ENCODE assay signal across 1 cellular context in the genomic region with DNA sequence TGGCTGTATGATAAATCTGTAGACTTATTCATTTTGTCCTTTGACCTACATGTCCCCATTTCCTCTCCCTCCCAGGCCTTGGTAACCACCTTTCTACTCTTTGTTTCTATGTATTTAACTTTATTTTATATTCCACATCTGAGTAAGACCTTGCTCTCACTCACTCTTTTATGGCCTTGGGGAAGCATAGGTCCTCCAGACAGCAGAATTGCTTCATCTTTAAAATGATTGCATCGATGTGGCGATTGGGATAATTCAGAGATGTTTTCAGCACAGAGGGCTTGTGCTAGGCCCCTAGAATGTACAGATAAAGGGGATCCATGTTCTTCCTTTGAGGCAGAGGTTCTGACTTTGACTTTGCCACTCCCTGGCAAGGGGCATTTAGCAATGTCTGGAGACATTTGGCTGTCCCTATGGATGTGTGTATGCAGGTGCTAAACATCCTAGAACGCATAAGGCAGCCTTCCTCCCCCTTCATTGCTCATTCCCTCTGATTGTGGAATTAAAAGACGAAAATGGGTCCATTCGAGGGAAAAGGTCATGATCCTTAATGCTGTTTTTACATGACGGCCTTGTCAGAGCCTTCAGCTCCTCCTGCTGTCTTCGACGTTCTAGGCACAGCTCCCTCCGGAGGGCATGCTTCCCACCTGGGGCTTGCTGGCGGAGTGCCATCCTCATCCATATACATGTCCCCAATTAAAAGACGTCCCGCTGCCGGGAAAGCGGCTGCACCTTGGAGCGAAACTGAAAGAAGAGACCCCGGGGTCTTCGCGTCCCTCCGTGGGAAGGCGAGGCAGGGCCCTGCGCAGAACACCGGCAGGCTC.
TF ChIP-seq lines count a peak whose summit lies in the region.

No MANE protein-coding gene starts in this region.

TF ChIP-seq in HepG2, 621 proteins besides CTCF, POLR2A, EP300 and RAD21:
- TF ChIP-seq ZNF773 (CRISPR knock-in tag; IDR thresholded peaks at IDR 0.05; ENCODE audit: borderline replicate concordance), result no peak
- TF ChIP-seq, protein P1, sequence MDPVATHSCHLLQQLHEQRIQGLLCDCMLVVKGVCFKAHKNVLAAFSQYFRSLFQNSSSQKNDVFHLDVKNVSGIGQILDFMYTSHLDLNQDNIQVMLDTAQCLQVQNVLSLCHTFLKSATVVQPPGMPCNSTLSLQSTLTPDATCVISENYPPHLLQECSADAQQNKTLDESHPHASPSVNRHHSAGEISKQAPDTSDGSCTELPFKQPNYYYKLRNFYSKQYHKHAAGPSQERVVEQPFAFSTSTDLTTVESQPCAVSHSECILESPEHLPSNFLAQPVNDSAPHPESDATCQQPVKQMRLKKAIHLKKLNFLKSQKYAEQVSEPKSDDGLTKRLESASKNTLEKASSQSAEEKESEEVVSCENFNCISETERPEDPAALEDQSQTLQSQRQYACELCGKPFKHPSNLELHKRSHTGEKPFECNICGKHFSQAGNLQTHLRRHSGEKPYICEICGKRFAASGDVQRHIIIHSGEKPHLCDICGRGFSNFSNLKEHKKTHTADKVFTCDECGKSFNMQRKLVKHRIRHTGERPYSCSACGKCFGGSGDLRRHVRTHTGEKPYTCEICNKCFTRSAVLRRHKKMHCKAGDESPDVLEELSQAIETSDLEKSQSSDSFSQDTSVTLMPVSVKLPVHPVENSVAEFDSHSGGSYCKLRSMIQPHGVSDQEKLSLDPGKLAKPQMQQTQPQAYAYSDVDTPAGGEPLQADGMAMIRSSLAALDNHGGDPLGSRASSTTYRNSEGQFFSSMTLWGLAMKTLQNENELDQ (CRISPR knock-in tag; IDR thresholded peaks at IDR 0.05; ENCODE audit: borderline replicate concordance), result no peak
- TF ChIP-seq CEBPB (IDR thresholded peaks at IDR 0.05; ENCODE audit: borderline replicate concordance, low read depth, low read length), result peak; percentile 50; the same call in 1 of the 2 replicates
- TF ChIP-seq, protein P2, sequence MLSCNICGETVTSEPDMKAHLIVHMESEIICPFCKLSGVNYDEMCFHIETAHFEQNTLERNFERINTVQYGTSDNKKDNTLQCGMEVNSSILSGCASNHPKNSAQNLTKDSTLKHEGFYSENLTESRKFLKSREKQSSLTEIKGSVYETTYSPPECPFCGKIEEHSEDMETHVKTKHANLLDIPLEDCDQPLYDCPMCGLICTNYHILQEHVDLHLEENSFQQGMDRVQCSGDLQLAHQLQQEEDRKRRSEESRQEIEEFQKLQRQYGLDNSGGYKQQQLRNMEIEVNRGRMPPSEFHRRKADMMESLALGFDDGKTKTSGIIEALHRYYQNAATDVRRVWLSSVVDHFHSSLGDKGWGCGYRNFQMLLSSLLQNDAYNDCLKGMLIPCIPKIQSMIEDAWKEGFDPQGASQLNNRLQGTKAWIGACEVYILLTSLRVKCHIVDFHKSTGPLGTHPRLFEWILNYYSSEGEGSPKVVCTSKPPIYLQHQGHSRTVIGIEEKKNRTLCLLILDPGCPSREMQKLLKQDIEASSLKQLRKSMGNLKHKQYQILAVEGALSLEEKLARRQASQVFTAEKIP (CRISPR knock-in tag; IDR thresholded peaks at IDR 0.05; ENCODE audit: borderline replicate concordance), result no peak
- peak; percentile 6; the same call in 1 of the 2 replicates for TF ChIP-seq ZNF225 (CRISPR knock-in tag; IDR thresholded peaks at IDR 0.05)
- no peak for TF ChIP-seq ZFP37 (CRISPR knock-in tag; IDR thresholded peaks at IDR 0.05; ENCODE audit: borderline replicate concordance)
- TF ChIP-seq, protein P3, sequence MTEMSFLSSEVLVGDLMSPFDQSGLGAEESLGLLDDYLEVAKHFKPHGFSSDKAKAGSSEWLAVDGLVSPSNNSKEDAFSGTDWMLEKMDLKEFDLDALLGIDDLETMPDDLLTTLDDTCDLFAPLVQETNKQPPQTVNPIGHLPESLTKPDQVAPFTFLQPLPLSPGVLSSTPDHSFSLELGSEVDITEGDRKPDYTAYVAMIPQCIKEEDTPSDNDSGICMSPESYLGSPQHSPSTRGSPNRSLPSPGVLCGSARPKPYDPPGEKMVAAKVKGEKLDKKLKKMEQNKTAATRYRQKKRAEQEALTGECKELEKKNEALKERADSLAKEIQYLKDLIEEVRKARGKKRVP (CRISPR knock-in tag; IDR thresholded peaks at IDR 0.05), result peak in 1 of 2 experiments; percentile 89; a peak in 2 of 4 replicates
- TF ChIP-seq, protein P4, sequence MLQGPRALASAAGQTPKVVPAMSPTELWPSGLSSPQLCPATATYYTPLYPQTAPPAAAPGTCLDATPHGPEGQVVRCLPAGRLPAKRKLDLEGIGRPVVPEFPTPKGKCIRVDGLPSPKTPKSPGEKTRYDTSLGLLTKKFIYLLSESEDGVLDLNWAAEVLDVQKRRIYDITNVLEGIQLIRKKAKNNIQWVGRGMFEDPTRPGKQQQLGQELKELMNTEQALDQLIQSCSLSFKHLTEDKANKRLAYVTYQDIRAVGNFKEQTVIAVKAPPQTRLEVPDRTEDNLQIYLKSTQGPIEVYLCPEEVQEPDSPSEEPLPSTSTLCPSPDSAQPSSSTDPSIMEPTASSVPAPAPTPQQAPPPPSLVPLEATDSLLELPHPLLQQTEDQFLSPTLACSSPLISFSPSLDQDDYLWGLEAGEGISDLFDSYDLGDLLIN (CRISPR knock-in tag; IDR thresholded peaks at IDR 0.05; ENCODE audit: borderline replicate concordance), result no peak
- peak; percentile 8; the same call in 1 of the 2 replicates for TF ChIP-seq NRL (CRISPR knock-in tag; IDR thresholded peaks at IDR 0.05; ENCODE audit: borderline replicate concordance)
- 0 out of 2 replicates have a peak, but pooled peaks have one; percentile 15 for TF ChIP-seq ZNF761 (CRISPR knock-in tag; conservative IDR thresholded peaks at IDR 0.05)
- TF ChIP-seq MIER2 (CRISPR knock-in tag; IDR thresholded peaks at IDR 0.05), result no peak
- TF ChIP-seq SRY (CRISPR knock-in tag; IDR thresholded peaks at IDR 0.05), result no peak
- TF ChIP-seq, protein P5, sequence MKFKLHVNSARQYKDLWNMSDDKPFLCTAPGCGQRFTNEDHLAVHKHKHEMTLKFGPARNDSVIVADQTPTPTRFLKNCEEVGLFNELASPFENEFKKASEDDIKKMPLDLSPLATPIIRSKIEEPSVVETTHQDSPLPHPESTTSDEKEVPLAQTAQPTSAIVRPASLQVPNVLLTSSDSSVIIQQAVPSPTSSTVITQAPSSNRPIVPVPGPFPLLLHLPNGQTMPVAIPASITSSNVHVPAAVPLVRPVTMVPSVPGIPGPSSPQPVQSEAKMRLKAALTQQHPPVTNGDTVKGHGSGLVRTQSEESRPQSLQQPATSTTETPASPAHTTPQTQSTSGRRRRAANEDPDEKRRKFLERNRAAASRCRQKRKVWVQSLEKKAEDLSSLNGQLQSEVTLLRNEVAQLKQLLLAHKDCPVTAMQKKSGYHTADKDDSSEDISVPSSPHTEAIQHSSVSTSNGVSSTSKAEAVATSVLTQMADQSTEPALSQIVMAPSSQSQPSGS (CRISPR knock-in tag; IDR thresholded peaks at IDR 0.05), result no peak
- no peak for TF ChIP-seq ZNF550 (CRISPR knock-in tag; IDR thresholded peaks at IDR 0.05; ENCODE audit: borderline replicate concordance)
- TF ChIP-seq, protein P6, sequence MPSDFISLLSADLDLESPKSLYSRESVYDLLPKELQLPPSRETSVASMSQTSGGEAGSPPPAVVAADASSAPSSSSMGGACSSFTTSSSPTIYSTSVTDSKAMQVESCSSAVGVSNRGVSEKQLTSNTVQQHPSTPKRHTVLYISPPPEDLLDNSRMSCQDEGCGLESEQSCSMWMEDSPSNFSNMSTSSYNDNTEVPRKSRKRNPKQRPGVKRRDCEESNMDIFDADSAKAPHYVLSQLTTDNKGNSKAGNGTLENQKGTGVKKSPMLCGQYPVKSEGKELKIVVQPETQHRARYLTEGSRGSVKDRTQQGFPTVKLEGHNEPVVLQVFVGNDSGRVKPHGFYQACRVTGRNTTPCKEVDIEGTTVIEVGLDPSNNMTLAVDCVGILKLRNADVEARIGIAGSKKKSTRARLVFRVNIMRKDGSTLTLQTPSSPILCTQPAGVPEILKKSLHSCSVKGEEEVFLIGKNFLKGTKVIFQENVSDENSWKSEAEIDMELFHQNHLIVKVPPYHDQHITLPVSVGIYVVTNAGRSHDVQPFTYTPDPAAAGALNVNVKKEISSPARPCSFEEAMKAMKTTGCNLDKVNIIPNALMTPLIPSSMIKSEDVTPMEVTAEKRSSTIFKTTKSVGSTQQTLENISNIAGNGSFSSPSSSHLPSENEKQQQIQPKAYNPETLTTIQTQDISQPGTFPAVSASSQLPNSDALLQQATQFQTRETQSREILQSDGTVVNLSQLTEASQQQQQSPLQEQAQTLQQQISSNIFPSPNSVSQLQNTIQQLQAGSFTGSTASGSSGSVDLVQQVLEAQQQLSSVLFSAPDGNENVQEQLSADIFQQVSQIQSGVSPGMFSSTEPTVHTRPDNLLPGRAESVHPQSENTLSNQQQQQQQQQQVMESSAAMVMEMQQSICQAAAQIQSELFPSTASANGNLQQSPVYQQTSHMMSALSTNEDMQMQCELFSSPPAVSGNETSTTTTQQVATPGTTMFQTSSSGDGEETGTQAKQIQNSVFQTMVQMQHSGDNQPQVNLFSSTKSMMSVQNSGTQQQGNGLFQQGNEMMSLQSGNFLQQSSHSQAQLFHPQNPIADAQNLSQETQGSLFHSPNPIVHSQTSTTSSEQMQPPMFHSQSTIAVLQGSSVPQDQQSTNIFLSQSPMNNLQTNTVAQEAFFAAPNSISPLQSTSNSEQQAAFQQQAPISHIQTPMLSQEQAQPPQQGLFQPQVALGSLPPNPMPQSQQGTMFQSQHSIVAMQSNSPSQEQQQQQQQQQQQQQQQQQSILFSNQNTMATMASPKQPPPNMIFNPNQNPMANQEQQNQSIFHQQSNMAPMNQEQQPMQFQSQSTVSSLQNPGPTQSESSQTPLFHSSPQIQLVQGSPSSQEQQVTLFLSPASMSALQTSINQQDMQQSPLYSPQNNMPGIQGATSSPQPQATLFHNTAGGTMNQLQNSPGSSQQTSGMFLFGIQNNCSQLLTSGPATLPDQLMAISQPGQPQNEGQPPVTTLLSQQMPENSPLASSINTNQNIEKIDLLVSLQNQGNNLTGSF (CRISPR knock-in tag; IDR thresholded peaks at IDR 0.05), result 0 out of 2 replicates have a peak, but pooled peaks have one; percentile 23
- 0 out of 2 replicates have a peak, but pooled peaks have one; percentile 18 for TF ChIP-seq ZNF232 (CRISPR knock-in tag; IDR thresholded peaks at IDR 0.05; ENCODE audit: borderline replicate concordance)
- TF ChIP-seq SMYD3 (CRISPR knock-in tag; IDR thresholded peaks at IDR 0.05), result no peak
- 0 out of 2 replicates have a peak, but pooled peaks have one; percentile 8 for TF ChIP-seq ZNF224 (CRISPR knock-in tag; IDR thresholded peaks at IDR 0.05)
- no peak for TF ChIP-seq AHR (CRISPR knock-in tag; IDR thresholded peaks at IDR 0.05)
- TF ChIP-seq, protein P7, sequence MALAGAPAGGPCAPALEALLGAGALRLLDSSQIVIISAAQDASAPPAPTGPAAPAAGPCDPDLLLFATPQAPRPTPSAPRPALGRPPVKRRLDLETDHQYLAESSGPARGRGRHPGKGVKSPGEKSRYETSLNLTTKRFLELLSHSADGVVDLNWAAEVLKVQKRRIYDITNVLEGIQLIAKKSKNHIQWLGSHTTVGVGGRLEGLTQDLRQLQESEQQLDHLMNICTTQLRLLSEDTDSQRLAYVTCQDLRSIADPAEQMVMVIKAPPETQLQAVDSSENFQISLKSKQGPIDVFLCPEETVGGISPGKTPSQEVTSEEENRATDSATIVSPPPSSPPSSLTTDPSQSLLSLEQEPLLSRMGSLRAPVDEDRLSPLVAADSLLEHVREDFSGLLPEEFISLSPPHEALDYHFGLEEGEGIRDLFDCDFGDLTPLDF (CRISPR knock-in tag; IDR thresholded peaks at IDR 0.05), result no peak
- TF ChIP-seq MTF2 (CRISPR knock-in tag; IDR thresholded peaks at IDR 0.05; ENCODE audit: borderline replicate concordance), result no peak
- TF ChIP-seq, protein P8, sequence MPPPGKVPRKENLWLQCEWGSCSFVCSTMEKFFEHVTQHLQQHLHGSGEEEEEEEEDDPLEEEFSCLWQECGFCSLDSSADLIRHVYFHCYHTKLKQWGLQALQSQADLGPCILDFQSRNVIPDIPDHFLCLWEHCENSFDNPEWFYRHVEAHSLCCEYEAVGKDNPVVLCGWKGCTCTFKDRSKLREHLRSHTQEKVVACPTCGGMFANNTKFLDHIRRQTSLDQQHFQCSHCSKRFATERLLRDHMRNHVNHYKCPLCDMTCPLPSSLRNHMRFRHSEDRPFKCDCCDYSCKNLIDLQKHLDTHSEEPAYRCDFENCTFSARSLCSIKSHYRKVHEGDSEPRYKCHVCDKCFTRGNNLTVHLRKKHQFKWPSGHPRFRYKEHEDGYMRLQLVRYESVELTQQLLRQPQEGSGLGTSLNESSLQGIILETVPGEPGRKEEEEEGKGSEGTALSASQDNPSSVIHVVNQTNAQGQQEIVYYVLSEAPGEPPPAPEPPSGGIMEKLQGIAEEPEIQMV (CRISPR knock-in tag; IDR thresholded peaks at IDR 0.05; ENCODE audit: low read depth), result 0 out of 2 replicates have a peak, but pooled peaks have one; percentile 25
- TF ChIP-seq, protein P9, sequence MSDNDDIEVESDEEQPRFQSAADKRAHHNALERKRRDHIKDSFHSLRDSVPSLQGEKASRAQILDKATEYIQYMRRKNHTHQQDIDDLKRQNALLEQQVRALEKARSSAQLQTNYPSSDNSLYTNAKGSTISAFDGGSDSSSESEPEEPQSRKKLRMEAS (IDR thresholded peaks at IDR 0.05), result peak; percentile 72; the same call in 1 of the 2 replicates
- no peak for TF ChIP-seq CBX2 (IDR thresholded peaks at IDR 0.05; ENCODE audit: low read depth, low read length)
- no peak for TF ChIP-seq CBX2 (CRISPR knock-in tag; IDR thresholded peaks at IDR 0.05; ENCODE audit: low read depth)
- peak; percentile 44 for TF ChIP-seq CEBPG (CRISPR knock-in tag; IDR thresholded peaks at IDR 0.05)
